ENCODE assay signal across 35 cellular contexts in the genomic region with DNA sequence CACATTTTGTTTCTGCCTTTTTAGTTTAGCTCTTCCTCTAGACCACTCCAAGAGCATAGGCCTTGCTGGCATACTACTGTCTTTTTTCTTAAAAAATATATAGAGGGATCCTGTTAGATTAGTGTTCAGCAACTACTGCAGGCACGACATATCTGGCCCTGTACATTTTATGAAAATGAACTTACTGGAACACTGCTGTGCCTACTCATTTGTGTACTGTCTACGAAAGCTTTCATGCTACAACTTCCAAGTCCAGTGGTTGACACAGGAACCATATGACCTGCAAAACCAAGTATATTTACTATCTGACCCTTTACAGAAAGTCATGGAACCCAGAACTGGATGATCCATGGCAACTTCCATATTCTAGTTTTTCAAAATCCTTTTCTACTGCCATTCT.
"Had no signal": no experiment of that assay in that cellular context is flagged by ENCODE, and none has a peak within 500 bp of the region (broad histone marks: within the 10 kb centered on the region; RNA-seq: fewer than 3 reads in every experiment).

No MANE protein-coding gene starts in this region.

- H3K4me3 ChIP-seq: MG63 had no signal

- DNase-seq: Karpas-422, Kasumi-1, MG63, MM.1S, MV-4-11, NCI-H1048, NCI-H1092, NCI-H1092 treated with DMSO at 0.1 percent for 48 hours, NCI-H1105, NCI-H1105 treated with DMSO at 0.1 percent for 48 hours, NCI-H1417, NCI-H1417 treated with DMSO at 0.1 percent for 48 hours, NCI-H1436, NCI-H1436 treated with DMSO at 0.1 percent for 48 hours, NCI-H146, NCI-H1694, NCI-H1694 treated with DMSO at 0.1 percent for 48 hours, NCI-H187, NCI-H187 treated with DMSO at 0.1 percent for 48 hours, NCI-H1930, NCI-H2029, NCI-H2029 treated with DMSO at 0.1 percent for 48 hours, NCI-H2081, NCI-H2081 treated with DMSO at 0.1 percent for 48 hours, NCI-H2107, NCI-H2171, NCI-H2171 treated with DMSO at 0.1 percent for 48 hours, NCI-H2227 treated with DMSO at 0.1 percent for 48 hours, NCI-H226, NCI-H345, NCI-H446, NCI-H446 treated with DMSO at 0.1 percent for 48 hours, NCI-H510A, NCI-H510A treated with DMSO at 0.1 percent for 48 hours, NCI-H524 had no signal

- H3K9me3 ChIP-seq: MG63 had no signal

- H3K27me3 ChIP-seq: MG63 had no signal
